Comparison of ENCODE assay signal across 8 cellular contexts in genomic region chr10:21532694-21533576, GRCh38. TPM values are rescaled to one million over a fixed set of nuclear protein-coding genes. Genes with fewer than 3 reads are reported as not detected.
A peak's percentile ranks its signal among the peaks of the same experiment; 100 is the strongest.
DNase-seq lines count a peak whose midpoint lies in the region; ATAC-seq and TF ChIP-seq lines count a peak whose summit lies in the region.

No MANE protein-coding gene starts in this region.

- H3K4me1 ChIP-seq in HUES64 (ENCODE audit: insufficient read depth, low read length), result peaks cover 54% of the 10 kb centered on the region
- H3K4me1 ChIP-seq in aorta (ENCODE audit: control insufficient read depth in 1 of 2, insufficient read depth in 2 of 2, low read length in 2 of 2), result no peaks in the 10 kb centered on the region

- H3K4me3 ChIP-seq in AG09309 (ENCODE audit: control insufficient read depth, low read depth, low read length), result peak overlapping the region; percentile 53
- peak overlapping the region; percentile 68 for H3K4me3 ChIP-seq in HUES64 (ENCODE audit: low read length)
- peak overlapping the region; percentile 54 for H3K4me3 ChIP-seq in astrocyte of the spinal cord (ENCODE audit: low read depth, low read length)
- H3K4me3 ChIP-seq in aorta (ENCODE audit: low read length in 2 of 2), result peak overlapping the region; percentile 75 to 95

- in situ Hi-C loops in astrocyte of the spinal cord (cut with HindIII; ENCODE audit: low sequenced_read_pairs), result no loop called here

- no peak for DNase-seq in AG09309 (ENCODE audit: low read depth)
- peak; percentile 49 for DNase-seq in astrocyte of the spinal cord (ENCODE audit: low read depth, low spot score)
- DNase-seq in medulla oblongata (ENCODE audit: extremely low spot score), result peak; percentile 40
- DNase-seq in aorta, result no peak
- DNase-seq in COLO829 (ENCODE audit: low spot score), result no peak
- no peak for DNase-seq in activated CD4-positive, CD25-positive, alpha-beta regulatory T cell treated with anti-CD3 and anti-CD28 coated beads, Interleukin-2, amount 50 U/mL, for 72 hours

- peaks cover 20% of the 10 kb centered on the region for H3K36me3 ChIP-seq in HUES64 (ENCODE audit: insufficient read depth, low read length)
- no peaks in the 10 kb centered on the region for H3K36me3 ChIP-seq in aorta (ENCODE audit: control insufficient read depth in 1 of 2, insufficient read depth in 2 of 2, low read length in 1 of 2)

- TF ChIP-seq CTCF in AG09309 (IDR thresholded peaks at IDR 0.05; ENCODE audit: control insufficient read depth, insufficient read depth, low read depth, low read length, missing control alignments) (no peak), astrocyte of the spinal cord (IDR thresholded peaks at IDR 0.05; ENCODE audit: low read depth, low read length) (no peak)

- H3K27me3 ChIP-seq in HUES64 (ENCODE audit: insufficient read depth, low read length) (no peaks in the 10 kb centered on the region), aorta (ENCODE audit: control insufficient read depth in 1 of 2, insufficient read depth in 2 of 2, low read length in 1 of 2) (no peaks in the 10 kb centered on the region)

- peak overlapping the region; percentile 95 for H3K27ac ChIP-seq in HUES64 (ENCODE audit: low read depth, low read length)
- H3K27ac ChIP-seq in aorta (ENCODE audit: low read depth in 1 of 2, low read length in 2 of 2), result peak overlapping the region in 1 of 2 donors; percentile 90

- WGBS in HUES64, result 33% methylated on average over 17 of the region's 17 CpGs
- 15 to 18% methylated on average over 17 of the region's 17 CpGs for WGBS in aorta, 2 donors

- H3K9me3 ChIP-seq in HUES64 (ENCODE audit: insufficient read depth, low read depth, low read length) (no peaks in the 10 kb centered on the region), aorta (ENCODE audit: control insufficient read depth, low read length) (no peaks in the 10 kb centered on the region)

- ATAC-seq in GM18519 (IDR thresholded peaks at IDR 0.05; ENCODE audit: low FRiP score, unreplicated experiment) (peak; percentile 2), aorta (ENCODE audit: low FRiP score) (no peak)

- H3K9ac ChIP-seq in HUES64 (ENCODE audit: low read depth, low read length), result peak overlapping the region; percentile 91

- intact Hi-C loops in aorta (cut with DNase I), result no loop called here

RNA-seq across cellular contexts. Expression of gene MLLT10, which starts 1.1 kb away (rescaled TPM):
- 33.7 TPM for polyA plus RNA-seq in HUES64 (2013, experiment 1 of 2)
- polyA plus RNA-seq in HUES64 (2013, experiment 2 of 2), result 38.4 TPM
- 10 to 100 TPM; 35.5 to 75.3 TPM for total RNA-seq in aorta
- 10 to 100 TPM in 1 of 2 donors, 1 to 10 TPM in 1; 8.4 to 17.1 TPM for polyA plus RNA-seq in aorta

RNA-seq across cellular contexts. Expression of gene SKIDA1, which starts 7.5 kb away (rescaled TPM):
- 7.8 TPM for polyA plus RNA-seq in HUES64 (2013, experiment 1 of 2)
- 13.9 TPM for polyA plus RNA-seq in HUES64 (2013, experiment 2 of 2)
- 1 to 10 TPM; 1.2 to 1.4 TPM for total RNA-seq in aorta
- under 1 TPM; 0.15 to 0.75 TPM for polyA plus RNA-seq in aorta

Comparison
In these comparisons a context has a peak if more than half of its experiments do, and no peak if none do; other contexts are left out.
1. DNase-seq: peak in astrocyte of the spinal cord (single experiment) and medulla oblongata (single experiment); none in AG09309 (single experiment), aorta (0 of 2), COLO829 (single experiment) and activated CD4-positive, CD25-positive, alpha-beta regulatory T cell treated with anti-CD3 and anti-CD28 coated beads, Interleukin-2, amount 50 U/mL, for 72 hours (single experiment).
2. Peak in every context shown above with its lines, with median percentiles within 50 percentile points of each other: H3K4me3 ChIP-seq.